In genomic region chr3:196207159-196207832, GRCh38 we compare ENCODE assay signal across 8 cellular contexts. TPM values are rescaled to one million over a fixed set of nuclear protein-coding genes. Genes with fewer than 3 reads are reported as not detected.
DNase-seq lines count a peak whose midpoint lies in the region; ATAC-seq and TF ChIP-seq lines count a peak whose summit lies in the region.

No MANE protein-coding gene starts in this region.

- TF ChIP-seq POLR2A in suprapubic skin (IDR thresholded peaks at IDR 0.05), result no peak

- POLR2A ChIA-PET in activated CD4-positive, alpha-beta T cell treated with anti-CD3 and anti-CD28 coated beads, Interleukin-2, amount 10 ng/mL, durations not matched to agents 7 days and 5 days (lab: Charles Lee), result no interaction called here

- 80% methylated on average over 2 of the region's 70 CpGs for WGBS in suprapubic skin

- ATAC-seq in HG03159 (IDR thresholded peaks at IDR 0.05; ENCODE audit: unreplicated experiment) (no peak), HG03342 (IDR thresholded peaks at IDR 0.05; ENCODE audit: unreplicated experiment) (no peak)

- CTCF ChIA-PET in activated CD4-positive, alpha-beta T cell treated with anti-CD3 and anti-CD28 coated beads, Interleukin-2, amount 10 ng/mL, durations not matched to agents 7 days and 5 days (lab: Charles Lee), result interaction anchor here (0.7 to 3.2 kb wide), 5 partner anchors 10 to 164 kb away, joined by 3 to 13 read pairs (median 4); no protein-coding TSS in a partner anchor

- peaks cover 26% of the 10 kb centered on the region for H3K4me1 Mint-ChIP-seq in activated CD4-positive, alpha-beta T cell treated with anti-CD3 and anti-CD28 coated beads, Interleukin-2, amount 10 ng/mL, durations not matched to agents 7 days and 5 days
- H3K4me1 Mint-ChIP-seq in activated naive CD8-positive, alpha-beta T cell treated with anti-CD3 and anti-CD28 coated beads for 36 hours, result peaks cover 8% of the 10 kb centered on the region

- no peaks in the 10 kb centered on the region for H3K36me3 Mint-ChIP-seq in activated CD4-positive, alpha-beta T cell treated with anti-CD3 and anti-CD28 coated beads, Interleukin-2, amount 10 ng/mL, durations not matched to agents 7 days and 5 days (ENCODE audit: low read depth)
- no peaks in the 10 kb centered on the region for H3K36me3 Mint-ChIP-seq in activated naive CD8-positive, alpha-beta T cell treated with anti-CD3 and anti-CD28 coated beads for 36 hours

- peaks cover 8% of the 10 kb centered on the region for H3K4me1 ChIP-seq in suprapubic skin

- no peaks in the 10 kb centered on the region for H3K27me3 ChIP-seq in suprapubic skin

- H3K9me3 Mint-ChIP-seq in activated CD4-positive, alpha-beta T cell treated with anti-CD3 and anti-CD28 coated beads, Interleukin-2, amount 10 ng/mL, durations not matched to agents 7 days and 5 days, result no peaks in the 10 kb centered on the region
- H3K9me3 Mint-ChIP-seq in activated naive CD8-positive, alpha-beta T cell treated with anti-CD3 and anti-CD28 coated beads for 36 hours, result peaks cover 1% of the 10 kb centered on the region

- no peaks in the 10 kb centered on the region for H3K36me3 ChIP-seq in suprapubic skin

- H3K9me3 ChIP-seq in iPS-18c (ENCODE audit: control insufficient read depth, insufficient read depth, low read length) (peaks cover 4% of the 10 kb centered on the region), suprapubic skin (no peaks in the 10 kb centered on the region)

- no peak for TF ChIP-seq EP300 in suprapubic skin (IDR thresholded peaks at IDR 0.05)

- H3K27me3 Mint-ChIP-seq in activated CD4-positive, alpha-beta T cell treated with anti-CD3 and anti-CD28 coated beads, Interleukin-2, amount 10 ng/mL, durations not matched to agents 7 days and 5 days, result peaks cover 38% of the 10 kb centered on the region
- H3K27me3 Mint-ChIP-seq in activated naive CD8-positive, alpha-beta T cell treated with anti-CD3 and anti-CD28 coated beads for 36 hours, result peaks cover 4% of the 10 kb centered on the region

- DNase-seq in activated CD4-positive, alpha-beta T cell treated with anti-CD3 and anti-CD28 coated beads, Interleukin-2, amount 10 ng/mL, durations not matched to agents 7 days and 5 days, result peak; percentile 27
- DNase-seq in activated CD4-positive, alpha-beta T cell treated with anti-CD3 and anti-CD28 coated beads, Interleukin-2, amount 50 U/mL, for 1 hour, result no peak
- no peak for DNase-seq in activated naive CD8-positive, alpha-beta T cell treated with anti-CD3 and anti-CD28 coated beads for 36 hours
- peak in 1 of 2 donors; percentile 61 for DNase-seq in suprapubic skin (ENCODE audit: low spot score in 2 of 2)
- no peak for DNase-seq in DMS153 treated with DMSO at 0.1 percent for 48 hours (lab: John Stamatoyannopoulos, UW; ENCODE audit: unreplicated experiment)

- H3K27ac ChIP-seq in suprapubic skin, result no peak overlapping the region

- no peak for TF ChIP-seq CTCF in suprapubic skin (IDR thresholded peaks at IDR 0.05)

- peak overlapping the region; percentile 80 for H3K4me3 Mint-ChIP-seq in activated CD4-positive, alpha-beta T cell treated with anti-CD3 and anti-CD28 coated beads, Interleukin-2, amount 10 ng/mL, durations not matched to agents 7 days and 5 days
- peak overlapping the region; percentile 81 for H3K4me3 Mint-ChIP-seq in activated naive CD8-positive, alpha-beta T cell treated with anti-CD3 and anti-CD28 coated beads for 36 hours

- H3K4me3 ChIP-seq in iPS-18c (ENCODE audit: insufficient read depth, low read depth, low read length) (peak overlapping the region; percentile 66), suprapubic skin (peak overlapping the region; percentile 47)

- H3K27ac Mint-ChIP-seq in activated CD4-positive, alpha-beta T cell treated with anti-CD3 and anti-CD28 coated beads, Interleukin-2, amount 10 ng/mL, durations not matched to agents 7 days and 5 days, result no peak overlapping the region
- no peak overlapping the region for H3K27ac Mint-ChIP-seq in activated naive CD8-positive, alpha-beta T cell treated with anti-CD3 and anti-CD28 coated beads for 36 hours

RNA-seq across cellular contexts. Expression of gene ZDHHC19, which starts 3.9 kb away (rescaled TPM):
- total RNA-seq in activated CD4-positive, alpha-beta T cell treated with anti-CD3 and anti-CD28 coated beads, Interleukin-2, amount 10 ng/mL, durations not matched to agents 7 days and 5 days, result not detected
- not detected for total RNA-seq in activated naive CD8-positive, alpha-beta T cell treated with anti-CD3 and anti-CD28 coated beads for 36 hours
- total RNA-seq in suprapubic skin, result not detected

RNA-seq across cellular contexts. Expression of gene SLC51A, which starts 9.0 kb away (rescaled TPM):
- not detected for total RNA-seq in activated CD4-positive, alpha-beta T cell treated with anti-CD3 and anti-CD28 coated beads, Interleukin-2, amount 10 ng/mL, durations not matched to agents 7 days and 5 days
- total RNA-seq in activated naive CD8-positive, alpha-beta T cell treated with anti-CD3 and anti-CD28 coated beads for 36 hours, result not detected
- not detected for total RNA-seq in suprapubic skin
